Comparison of ENCODE assay signal across 17 cellular contexts in genomic region chr1:13617773-13618172, GRCh38. TPM values are rescaled to one million over a fixed set of nuclear protein-coding genes. Genes with fewer than 3 reads are reported as not detected.
A peak's percentile ranks its signal among the peaks of the same experiment; 100 is the strongest.
DNase-seq lines count a peak whose midpoint lies in the region; ATAC-seq and TF ChIP-seq lines count a peak whose summit lies in the region.
"Had no signal": no experiment of that assay in that cellular context is flagged by ENCODE, and none has a peak within 500 bp of the region (broad histone marks: within the 10 kb centered on the region; RNA-seq: fewer than 3 reads in every experiment).

No MANE protein-coding gene starts in this region.

- TF ChIP-seq POLR2A in IMR-90 (IDR thresholded peaks at IDR 0.05; ENCODE audit: low read depth, low read length): no peak

- H3K18ac ChIP-seq in IMR-90 (ENCODE audit: low read depth, low read length): no peak overlapping the region; the same call in 1 of the 2 replicates

- H3K14ac ChIP-seq in IMR-90 (replicated peaks; ENCODE audit: low read depth, low read length): no peak overlapping the region

- intact Hi-C loops in IMR-90 (cut with micrococcal nuclease) (no loop called here), left lung (cut with DNase I) (no loop called here)

- H2BK5ac ChIP-seq in IMR-90 (ENCODE audit: low read depth, low read length, poor library complexity, severe bottlenecking): no peak overlapping the region

- no peak overlapping the region for H2BK20ac ChIP-seq in IMR-90 (ENCODE audit: low read depth, low read length)

- H3K4ac ChIP-seq in IMR-90 (ENCODE audit: low read depth, low read length): no peak overlapping the region

- no peak overlapping the region for H2AK9ac ChIP-seq in IMR-90 (replicated peaks; ENCODE audit: low read depth, low read length, poor library complexity)

- no peak overlapping the region for H2BK120ac ChIP-seq in IMR-90 (ENCODE audit: low read depth, low read length)

- no peaks in the 10 kb centered on the region for H4K20me1 ChIP-seq in IMR-90 (ENCODE audit: insufficient read depth, low read length)

- TF ChIP-seq CTCF in IMR-90 (conservative IDR thresholded peaks at IDR 0.05; ENCODE audit: low read depth, low read length) (no peak), epithelial cell of esophagus (IDR thresholded peaks at IDR 0.05; ENCODE audit: insufficient read depth, low read depth, low read length, missing control alignments) (no peak), left lung (IDR thresholded peaks at IDR 0.05) (no peak)

- dilution Hi-C loops in IMR-90 (cut with HindIII; ENCODE audit: low sequenced_read_pairs, unreplicated experiment): no loop called here

- WGBS in IMR-90 (ENCODE audit: extremely low coverage in 2 of 2, insufficient read length in 1 of 2), 2 experiments: no CpG with 5 or more reads among the region's 1 CpG

- no peaks in the 10 kb centered on the region for H3K79me1 ChIP-seq in IMR-90 (ENCODE audit: low read depth in 1 of 2, low read length in 2 of 2)

- no TSS peak for BruUV-seq in IMR-90 (replicated peaks; lab: Mats Ljungman, UMichigan)

- no peak overlapping the region for H4K5ac ChIP-seq in IMR-90 (ENCODE audit: low read depth, low read length)

- H3K4me2 ChIP-seq in IMR-90 (ENCODE audit: low read depth, low read length): no peak overlapping the region

- no peak overlapping the region for H2AK5ac ChIP-seq in IMR-90 (ENCODE audit: low read depth, low read length)

- CTCF ChIA-PET in IMR-90 (lab: Yijun Ruan, JAX): no interaction called here

- H4K91ac ChIP-seq in IMR-90 (ENCODE audit: insufficient read depth, low read depth, low read length): no peak overlapping the region

- H2BK15ac ChIP-seq in IMR-90 (ENCODE audit: low read depth, low read length): no peak overlapping the region

- H3K9ac ChIP-seq in IMR-90 (ENCODE audit: low read depth, low read length) (no peak overlapping the region), stomach smooth muscle (ENCODE audit: low read length in 2 of 2) (no peak overlapping the region)

- H3K4me3 ChIP-seq in IMR-90 (ENCODE audit: insufficient read depth, low read depth, low read length): no peak overlapping the region
- no peak overlapping the region for H3K4me3 ChIP-seq in epithelial cell of esophagus (ENCODE audit: low read length)
- no peak overlapping the region for H3K4me3 ChIP-seq in muscle layer of duodenum (ENCODE audit: low read depth in 1 of 2, low read length in 2 of 2)
- no peak overlapping the region for H3K4me3 ChIP-seq in stomach smooth muscle (ENCODE audit: low read length in 2 of 2)
- H3K4me3 ChIP-seq in left lung: no peak overlapping the region
- H3K4me3 ChIP-seq: HAP-1, K562 had no signal

- H3K27ac ChIP-seq in IMR-90 (ENCODE audit: insufficient read depth, low read length) (peak overlapping the region; percentile 52; the same call in 1 of the 2 replicates), muscle layer of duodenum (ENCODE audit: low read length) (peak overlapping the region; percentile 12), stomach smooth muscle (ENCODE audit: low read length) (peak overlapping the region; percentile 41), left lung (no peak overlapping the region)

- H2AFZ ChIP-seq in IMR-90 (replicated peaks; ENCODE audit: low read length, poor library complexity): no peak overlapping the region

- H3K9me1 ChIP-seq in IMR-90 (ENCODE audit: insufficient read depth, low read length): no peaks in the 10 kb centered on the region

- in situ Hi-C loops in IMR-90 (cut with MboI; ENCODE audit: low sequenced_read_pairs): no loop called here

- H3K4me1 ChIP-seq in IMR-90 (ENCODE audit: control insufficient read depth, insufficient read depth, low read length): peaks cover 2% of the 10 kb centered on the region; the same call in 1 of the 2 replicates
- H3K4me1 ChIP-seq in muscle layer of duodenum (ENCODE audit: control insufficient read depth in 1 of 2, insufficient read depth in 2 of 2, low read length in 2 of 2): peaks cover 3 to 5% of the 10 kb centered on the region in 2 donors
- H3K4me1 ChIP-seq in stomach smooth muscle (ENCODE audit: control insufficient read depth, insufficient read depth, low read length): peaks cover 21% of the 10 kb centered on the region
- H3K4me1 ChIP-seq in left lung: no peaks in the 10 kb centered on the region

- no peak overlapping the region for H3K23ac ChIP-seq in IMR-90 (ENCODE audit: low read depth, low read length)

- ATAC-seq in IMR-90 (ENCODE audit: low read depth): no peak
- ATAC-seq in left lung: no peak
- ATAC-seq: K562, Right ventricle myocardium inferior had no signal

- no peak for TF ChIP-seq RAD21 in IMR-90 (IDR thresholded peaks at IDR 0.05; ENCODE audit: low read length)

- H4K8ac ChIP-seq in IMR-90 (ENCODE audit: low read depth in 2 of 2, low read length in 2 of 2): no peak overlapping the region

- POLR2A ChIA-PET in IMR-90 (lab: Charles Lee; ENCODE audit: unreplicated experiment): no interaction called here

- DNase-seq in IMR-90: no peak
- DNase-seq in epithelial cell of esophagus (ENCODE audit: low read depth): peak; percentile 67
- no peak for DNase-seq in germinal center (ENCODE audit: low spot score)
- DNase-seq in T-helper 9 cell: no peak
- no peak for DNase-seq in activated T-cell treated with anti-CD3 and anti-CD28 coated beads for 4 hours
- DNase-seq in left lung: no peak
- DNase-seq: CD4-positive, alpha-beta memory T cell; NCI-H1436 treated with DMSO at 0.1 percent for 48 hours; NCI-H2081; NCI-H774 had no signal

- H3K27me3 ChIP-seq in IMR-90 (ENCODE audit: control insufficient read depth, insufficient read depth, low read length) (no peaks in the 10 kb centered on the region), muscle layer of duodenum (ENCODE audit: low read depth, low read length) (no peaks in the 10 kb centered on the region), stomach smooth muscle (ENCODE audit: control insufficient read depth in 1 of 2, insufficient read depth in 2 of 2, low read length in 2 of 2) (no peaks in the 10 kb centered on the region), left lung (no peaks in the 10 kb centered on the region)

- no peak overlapping the region for H3K56ac ChIP-seq in IMR-90 (ENCODE audit: extremely low read depth, insufficient read depth, low read length)

- H3K36me3 ChIP-seq in IMR-90 (ENCODE audit: control insufficient read depth, insufficient read depth, low read length) (no peaks in the 10 kb centered on the region), muscle layer of duodenum (ENCODE audit: control insufficient read depth in 1 of 2, insufficient read depth in 2 of 2, low read length in 2 of 2) (peaks cover 7 to 9% of the 10 kb centered on the region in 2 donors), stomach smooth muscle (ENCODE audit: control insufficient read depth in 2 of 2, insufficient read depth in 2 of 2, low read length in 2 of 2) (peaks cover 3 to 6% of the 10 kb centered on the region in 2 donors), left lung (no peaks in the 10 kb centered on the region)

- H3K9me3 ChIP-seq in IMR-90 (ENCODE audit: control insufficient read depth, insufficient read depth, low read length) (peaks cover 24% of the 10 kb centered on the region), muscle layer of duodenum (ENCODE audit: control insufficient read depth in 1 of 2, low read length in 2 of 2) (no peaks in the 10 kb centered on the region), stomach smooth muscle (ENCODE audit: control insufficient read depth in 2 of 2, low read length in 2 of 2) (no peaks in the 10 kb centered on the region), left lung (no peaks in the 10 kb centered on the region)
- H3K9me3 ChIP-seq: HAP-1 had no signal

TF ChIP-seq in IMR-90, 13 proteins besides CTCF, POLR2A, EP300 and RAD21:
- TF ChIP-seq NFE2L2 (IDR thresholded peaks at IDR 0.05; ENCODE audit: low read depth, low read length): no peak
- TF ChIP-seq RCOR1 (IDR thresholded peaks at IDR 0.05; ENCODE audit: insufficient replicate concordance, low read length): no peak
- no peak for TF ChIP-seq CEBPB (IDR thresholded peaks at IDR 0.05; ENCODE audit: low read depth, low read length)
- TF ChIP-seq MAFK (IDR thresholded peaks at IDR 0.05; ENCODE audit: low read depth, low read length): no peak
- TF ChIP-seq RFX5 (IDR thresholded peaks at IDR 0.05; ENCODE audit: low read depth, low read length): no peak
- TF ChIP-seq FOS (IDR thresholded peaks at IDR 0.05; ENCODE audit: low read depth, low read length): no peak
- TF ChIP-seq CHD1 (IDR thresholded peaks at IDR 0.05; ENCODE audit: low read depth, low read length): no peak

RNA-seq across cellular contexts. Expression of gene PDPN, which starts 34.1 kb away (rescaled TPM):
- not detected in 2 replicates for total RNA-seq in IMR-90 (2012; rRNA removed)
- polyA plus RNA-seq in IMR-90 (2012; rRNA removed): 0.16 and 0.31 TPM in 2 replicates
- 0.12 TPM in 1 of 2 replicates, not detected in the other for polyA plus RNA-seq in IMR-90 (2012; cell fraction: cytosol; rRNA removed)
- polyA plus RNA-seq in IMR-90 (2012; cell fraction: nucleus; rRNA removed; ENCODE audit: low replicate concordance): not detected in 2 replicates
- 10 to 100 TPM; 23.6 to 37.5 TPM for total RNA-seq in left lung
- total RNA-seq: A172; CD4-positive, alpha-beta memory T cell; NCI-H460 had no signal
- polyA plus RNA-seq: CD4-positive, alpha-beta memory T cell; K562 had no signal

Comparison
In these comparisons a context has a peak if more than half of its experiments do, and no peak if none do; other contexts are left out.
1. H3K27ac ChIP-seq: peak in IMR-90 (single experiment), muscle layer of duodenum (single experiment) and stomach smooth muscle (single experiment); none in left lung (0 of 2).
2. RNA of gene PDPN, which starts 34.1 kb away (total RNA-seq): 23.6 to 37.5 TPM in left lung; not detected in IMR-90; every median in the first group is over 10 times any median in the second.